In genomic region chr12:27974735-27975221, GRCh38 we compare ENCODE assay signal across 10 cellular contexts. TPM values are rescaled to one million over a fixed set of nuclear protein-coding genes. Genes with fewer than 3 reads are reported as not detected.
DNase-seq lines count a peak whose midpoint lies in the region; ATAC-seq and TF ChIP-seq lines count a peak whose summit lies in the region.
"Had no signal": no experiment of that assay in that cellular context is flagged by ENCODE, and none has a peak within 500 bp of the region (broad histone marks: within the 10 kb centered on the region; RNA-seq: fewer than 3 reads in every experiment).

No MANE protein-coding gene starts in this region.

- peaks cover 85% of the 10 kb centered on the region for H3K27me3 ChIP-seq in hepatocyte

- H3K9me2 ChIP-seq in hepatocyte (replicated peaks; ENCODE audit: insufficient read depth): no peaks in the 10 kb centered on the region

- peaks cover 22% of the 10 kb centered on the region for H3K4me1 ChIP-seq in hepatocyte (ENCODE audit: insufficient read depth)

- DNase-seq in NCI-H82 (lab: John Stamatoyannopoulos, UW): peak; percentile 42
- DNase-seq in NCI-H82 treated with DMSO at 0.1 percent for 48 hours (lab: John Stamatoyannopoulos, UW; ENCODE audit: unreplicated experiment): no peak
- no peak for DNase-seq in activated naive CD8-positive, alpha-beta T cell treated with anti-CD3 and anti-CD28 coated beads for 36 hours
- DNase-seq in hepatocyte (ENCODE audit: low spot score): no peak
- DNase-seq in NCI-H1105 (lab: John Stamatoyannopoulos, UW): no peak
- no peak for DNase-seq in NCI-H146 (lab: John Stamatoyannopoulos, UW)
- DNase-seq: natural killer cell had no signal

- H3K4me3 ChIP-seq in hepatocyte (peak overlapping the region; percentile 27), skin epidermis (peak overlapping the region in 6 of 7 experiments; percentile 4 to 25 (median 20))

- H3K4me2 ChIP-seq in hepatocyte: peak overlapping the region; percentile 92

- no peak overlapping the region for H3K27ac Mint-ChIP-seq in activated naive CD8-positive, alpha-beta T cell treated with anti-CD3 and anti-CD28 coated beads for 36 hours
- H3K27ac Mint-ChIP-seq: natural killer cell had no signal

- H3K9me3 ChIP-seq in hepatocyte (ENCODE audit: low read depth): no peaks in the 10 kb centered on the region

- peaks cover 23% of the 10 kb centered on the region for H3K4me1 Mint-ChIP-seq in activated naive CD8-positive, alpha-beta T cell treated with anti-CD3 and anti-CD28 coated beads for 36 hours

- TF ChIP-seq CTCF in hepatocyte (IDR thresholded peaks at IDR 0.05; ENCODE audit: poor library complexity): no peak

- H2AFZ ChIP-seq in hepatocyte: peak overlapping the region; percentile 32

- H3K36me3 Mint-ChIP-seq in activated naive CD8-positive, alpha-beta T cell treated with anti-CD3 and anti-CD28 coated beads for 36 hours: no peaks in the 10 kb centered on the region

- no peaks in the 10 kb centered on the region for H3K79me2 ChIP-seq in hepatocyte

- H3K27ac ChIP-seq in hepatocyte (no peak overlapping the region), skin epidermis (peak overlapping the region in 2 of 21 experiments; percentile 5 to 20)
- H3K27ac ChIP-seq: 22Rv1 had no signal

- peak overlapping the region; percentile 64 for H3K4me3 Mint-ChIP-seq in activated naive CD8-positive, alpha-beta T cell treated with anti-CD3 and anti-CD28 coated beads for 36 hours
- H3K4me3 Mint-ChIP-seq: natural killer cell had no signal

- H3K36me3 ChIP-seq in hepatocyte (replicated peaks; ENCODE audit: insufficient read depth, low read depth): no peaks in the 10 kb centered on the region

- 3% methylated on average over 24 of the region's 26 CpGs for WGBS in hepatocyte (ENCODE audit: low lambda C conversion rate, missing lambda C conversion rate)

- ATAC-seq in HG02981 (IDR thresholded peaks at IDR 0.05; ENCODE audit: unreplicated experiment): no peak
- ATAC-seq: natural killer cell had no signal

- peaks cover 96% of the 10 kb centered on the region for H3K27me3 Mint-ChIP-seq in activated naive CD8-positive, alpha-beta T cell treated with anti-CD3 and anti-CD28 coated beads for 36 hours

- H3K9me3 Mint-ChIP-seq in activated naive CD8-positive, alpha-beta T cell treated with anti-CD3 and anti-CD28 coated beads for 36 hours: no peaks in the 10 kb centered on the region

- H4K20me1 ChIP-seq in hepatocyte (ENCODE audit: insufficient read depth, poor library complexity, severe bottlenecking): no peaks in the 10 kb centered on the region

RNA-seq across cellular contexts. Expression of gene PTHLH, which starts 2.2 kb away (rescaled TPM):
- total RNA-seq in activated naive CD8-positive, alpha-beta T cell treated with anti-CD3 and anti-CD28 coated beads for 36 hours: not detected
- total RNA-seq in hepatocyte: 1.8 and 4.5 TPM in 2 replicates
- 2.7 and 3.1 TPM in 2 replicates for polyA plus RNA-seq in hepatocyte
- total RNA-seq: natural killer cell had no signal
